35 cellular contexts compared by ENCODE assay signal in the genomic region with DNA sequence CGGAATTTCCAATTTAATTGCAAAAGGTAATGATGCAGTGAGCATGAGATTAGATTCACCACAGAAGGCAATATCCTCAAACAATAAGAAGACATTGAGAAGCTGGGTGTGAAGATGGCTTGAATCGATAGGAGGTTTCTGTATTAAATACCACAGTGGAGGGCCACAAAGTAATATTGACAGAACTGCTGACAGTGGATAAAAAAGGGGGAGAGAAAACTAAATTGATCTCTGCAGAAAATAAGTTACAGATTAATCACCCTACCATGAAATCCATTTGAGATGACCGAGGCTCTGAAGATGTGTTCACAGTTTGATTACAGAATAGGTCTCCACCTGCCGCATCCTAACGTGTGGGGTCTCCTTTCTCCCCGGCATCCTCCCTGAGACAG.
"Had no signal": no experiment of that assay in that cellular context is flagged by ENCODE, and none has a peak within 500 bp of the region (broad histone marks: within the 10 kb centered on the region; RNA-seq: fewer than 3 reads in every experiment).

No MANE protein-coding gene starts in this region.

- H3K27me3 Mint-ChIP-seq: activated B cell treated with CpG ODN at 0.5 μM for 24 hours; activated CD4-positive, alpha-beta memory T cell treated with anti-CD3 and anti-CD28 coated beads for 36 hours; activated CD4-positive, alpha-beta T cell treated with anti-CD3 and anti-CD28 coated beads, Interleukin-2, amount 10 ng/mL, durations not matched to agents 24 days and 14 days; activated CD8-positive, alpha-beta T cell treated with anti-CD3 and anti-CD28 coated beads for 36 hours; activated naive CD8-positive, alpha-beta T cell treated with anti-CD3 and anti-CD28 coated beads for 36 hours; activated T-helper 17 cell treated with anti-CD3 and anti-CD28 coated beads, Interleukin-2, amount 50 U/mL, for 72 hours had no signal

- H3K4me3 Mint-ChIP-seq: activated B cell treated with CpG ODN at 0.5 μM for 24 hours; activated CD4-positive, alpha-beta memory T cell treated with anti-CD3 and anti-CD28 coated beads for 36 hours; activated CD4-positive, alpha-beta T cell treated with anti-CD3 and anti-CD28 coated beads, Interleukin-2, amount 10 ng/mL, durations not matched to agents 24 days and 14 days; activated CD8-positive, alpha-beta T cell treated with anti-CD3 and anti-CD28 coated beads for 36 hours; activated naive CD4-positive, alpha-beta T cell treated with anti-CD3 and anti-CD28 coated beads for 36 hours; activated naive CD8-positive, alpha-beta T cell treated with anti-CD3 and anti-CD28 coated beads for 36 hours; activated T-cell treated with anti-CD3 and anti-CD28 coated beads, Interleukin-2, amount 50 U/mL, for 4 hours; activated T-cell treated with anti-CD3 and anti-CD28 coated beads, Interleukin-2, amount 50 U/mL, for 72 hours; activated T-helper 1 cell treated with anti-CD3 and anti-CD28 coated beads, Interleukin-12 subunit alpha, Interleukin-12 subunit beta, Interleukin-2, Interleukin-4 antibody, amounts not matched to agents 30 ng/mL and 10 ng/mL and 1 ng/mL, durations not matched to agents 14 hours and 24 hours and 36 hours; activated T-helper 17 cell treated with anti-CD3 and anti-CD28 coated beads, Interleukin-2, amount 50 U/mL, for 72 hours; T-helper 2 cell treated with Interferon-gamma antibody and Interleukin-4, amounts not matched to agents 5 μg/mL and 100 μg/mL, for 36 hours had no signal

- H3K27me3 ChIP-seq: adrenal gland, body of pancreas, brain microvascular endothelial cell, breast epithelium had no signal

- ATAC-seq: activated CD8-positive, alpha-beta T cell treated with anti-CD3 and anti-CD28 coated beads for 36 hours; activated naive CD4-positive, alpha-beta T cell treated with anti-CD3 and anti-CD28 coated beads, Interleukin-2, amount 50 U/mL, for 72 hours; activated T-cell treated with anti-CD3 and anti-CD28 coated beads, Interleukin-2, amount 50 U/mL, for 4 hours; activated T-cell treated with anti-CD3 and anti-CD28 coated beads, Interleukin-2, amount 50 U/mL, for 72 hours; activated T-helper 17 cell treated with anti-CD3 and anti-CD28 coated beads, Interleukin-2, amount 50 U/mL, for 72 hours; body of pancreas had no signal

- H3K4me3 ChIP-seq: adrenal gland, body of pancreas, breast epithelium had no signal

- H3K9me3 ChIP-seq: adrenal gland, body of pancreas, breast epithelium had no signal

- H3K27ac ChIP-seq: adrenal gland, body of pancreas, brain microvascular endothelial cell, breast epithelium, VCaP had no signal

- H3K36me3 ChIP-seq: adrenal gland, brain microvascular endothelial cell, breast epithelium had no signal

- H3K27ac Mint-ChIP-seq: activated B cell treated with CpG ODN at 0.5 μM for 24 hours; activated CD4-positive, alpha-beta memory T cell treated with anti-CD3 and anti-CD28 coated beads for 36 hours; activated CD4-positive, alpha-beta T cell treated with anti-CD3 and anti-CD28 coated beads, Interleukin-2, amount 10 ng/mL, durations not matched to agents 24 days and 14 days; activated CD8-positive, alpha-beta T cell treated with anti-CD3 and anti-CD28 coated beads for 36 hours; activated naive CD4-positive, alpha-beta T cell treated with anti-CD3 and anti-CD28 coated beads for 36 hours; activated naive CD4-positive, alpha-beta T cell treated with anti-CD3 and anti-CD28 coated beads, Interleukin-2, amount 50 U/mL, for 72 hours; activated naive CD8-positive, alpha-beta T cell treated with anti-CD3 and anti-CD28 coated beads for 36 hours; activated T-cell treated with anti-CD3 and anti-CD28 coated beads, Interleukin-2, amount 50 U/mL, for 72 hours; activated T-helper 1 cell treated with anti-CD3 and anti-CD28 coated beads, Interleukin-12 subunit alpha, Interleukin-12 subunit beta, Interleukin-2, Interleukin-4 antibody, amounts not matched to agents 30 ng/mL and 10 ng/mL and 1 ng/mL, durations not matched to agents 14 hours and 24 hours and 36 hours; activated T-helper 17 cell treated with anti-CD3 and anti-CD28 coated beads, Interleukin-2, amount 50 U/mL, for 72 hours; T-helper 2 cell treated with Interferon-gamma antibody and Interleukin-4, amounts not matched to agents 5 μg/mL and 100 μg/mL, for 36 hours had no signal

- FAIRE-seq: astrocyte, TTC549 had no signal

- H3K9me3 Mint-ChIP-seq: activated B cell treated with CpG ODN at 0.5 μM for 24 hours; activated CD4-positive, alpha-beta memory T cell treated with anti-CD3 and anti-CD28 coated beads for 36 hours; activated CD8-positive, alpha-beta T cell treated with anti-CD3 and anti-CD28 coated beads for 36 hours; activated naive CD4-positive, alpha-beta T cell treated with anti-CD3 and anti-CD28 coated beads for 36 hours; activated T-cell treated with anti-CD3 and anti-CD28 coated beads, Interleukin-2, amount 50 U/mL, for 4 hours; activated T-cell treated with anti-CD3 and anti-CD28 coated beads, Interleukin-2, amount 50 U/mL, for 72 hours; activated T-helper 1 cell treated with anti-CD3 and anti-CD28 coated beads, Interleukin-12 subunit alpha, Interleukin-12 subunit beta, Interleukin-2, Interleukin-4 antibody, amounts not matched to agents 30 ng/mL and 10 ng/mL and 1 ng/mL, durations not matched to agents 14 hours and 24 hours and 36 hours; activated T-helper 17 cell treated with anti-CD3 and anti-CD28 coated beads, Interleukin-2, amount 50 U/mL, for 72 hours; T-helper 2 cell treated with Interferon-gamma antibody and Interleukin-4, amounts not matched to agents 5 μg/mL and 100 μg/mL, for 36 hours had no signal

- H3K4me1 ChIP-seq: adrenal gland, body of pancreas, breast epithelium had no signal

- DNase-seq: activated B cell treated with CpG ODN at 0.5 μM for 24 hours; activated CD4-positive, alpha-beta memory T cell treated with anti-CD3 and anti-CD28 coated beads for 36 hours; activated CD4-positive, alpha-beta T cell treated with anti-CD3 and anti-CD28 coated beads for 4 hours; activated CD4-positive, alpha-beta T cell treated with anti-CD3 and anti-CD28 coated beads, Interleukin-2, amount 10 ng/mL, durations not matched to agents 24 days and 14 days; activated CD4-positive, alpha-beta T cell treated with anti-CD3 and anti-CD28 coated beads, Interleukin-2, amount 50 U/mL, for 1 hour; activated CD4-positive, alpha-beta T cell treated with anti-CD3 and anti-CD28 coated beads, Interleukin-2, amount 50 U/mL, for 4 hours; activated CD4-positive, CD25-positive, alpha-beta regulatory T cell treated with anti-CD3 and anti-CD28 coated beads, Interleukin-2, amount 50 U/mL, for 72 hours; activated CD8-positive, alpha-beta memory T cell treated with anti-CD3 and anti-CD28 coated beads, Interleukin-2, amount 50 U/mL, for 4 hours; activated CD8-positive, alpha-beta T cell treated with anti-CD3 and anti-CD28 coated beads for 36 hours; activated gamma-delta T cell treated with Interleukin-2 at 50 U/mL for 16 hours; activated naive CD4-positive, alpha-beta T cell; activated naive CD4-positive, alpha-beta T cell treated with anti-CD3 and anti-CD28 coated beads for 36 hours; activated naive CD4-positive, alpha-beta T cell treated with anti-CD3 and anti-CD28 coated beads, Interleukin-2, amount 50 U/mL, for 16 hours; activated naive CD8-positive, alpha-beta T cell treated with anti-CD3 and anti-CD28 coated beads for 36 hours; activated T-cell treated with anti-CD3 and anti-CD28 coated beads for 4 hours; activated T-cell treated with anti-CD3 and anti-CD28 coated beads, Interleukin-2, amount 50 U/mL, for 1 hour; activated T-cell treated with anti-CD3 and anti-CD28 coated beads, Interleukin-2, amount 50 U/mL, for 4 hours; activated T-cell treated with anti-CD3 and anti-CD28 coated beads, Interleukin-2, amount 50 U/mL, for 72 hours; amniotic stem cell; aorta; body of pancreas; brain microvascular endothelial cell; central memory CD4-positive, alpha-beta T cell; cerebellar nuclear complex; T-helper 2 cell; T-helper 9 cell had no signal

- H3K4me1 Mint-ChIP-seq: activated B cell treated with CpG ODN at 0.5 μM for 24 hours had no signal
